In the genomic region with DNA sequence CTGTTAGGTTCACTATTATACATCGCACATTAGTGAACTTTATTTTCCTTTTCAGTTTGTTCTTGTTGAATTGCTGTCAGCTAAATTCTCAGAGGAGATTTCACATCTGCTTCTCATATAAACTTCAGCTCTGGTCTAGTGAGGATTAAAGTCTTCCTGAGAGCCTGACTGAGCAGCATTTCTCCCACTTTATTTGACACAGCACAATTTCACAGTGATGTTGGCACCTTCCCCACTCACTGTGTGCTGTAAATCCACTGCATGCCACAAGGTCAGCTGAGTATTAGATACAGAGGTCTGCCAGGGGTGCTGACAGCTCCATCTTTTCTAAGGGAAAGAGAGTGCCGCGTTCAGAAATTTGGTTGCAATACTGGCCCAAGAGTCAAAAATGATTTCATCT, we compare ENCODE assay signal across 33 cellular contexts.
DNase-seq lines count a peak whose midpoint lies in the region; FAIRE-seq and TF ChIP-seq lines count a peak whose summit lies in the region.
"Had no signal": no experiment of that assay in that cellular context is flagged by ENCODE, and none has a peak within 500 bp of the region (broad histone marks: within the 10 kb centered on the region; RNA-seq: fewer than 3 reads in every experiment).

No MANE protein-coding gene starts in this region.

- intact Hi-C loops in MCF 10A (cut with micrococcal nuclease): no loop called here

- no peaks in the 10 kb centered on the region for H3K9me3 Mint-ChIP-seq in MCF 10A (ENCODE audit: unreplicated experiment)
- H3K9me3 Mint-ChIP-seq: activated naive CD8-positive, alpha-beta T cell treated with anti-CD3 and anti-CD28 coated beads for 36 hours had no signal

- no peak overlapping the region for H3K4me2 ChIP-seq in osteoblast (ENCODE audit: insufficient read depth, low read length)
- H3K4me2 ChIP-seq: KMS-11 had no signal

- H3K27ac Mint-ChIP-seq in MCF 10A (ENCODE audit: low read depth, unreplicated experiment): no peak overlapping the region
- H3K27ac Mint-ChIP-seq: activated naive CD8-positive, alpha-beta T cell treated with anti-CD3 and anti-CD28 coated beads for 36 hours; CD4-positive, CD25-positive, alpha-beta regulatory T cell; immature natural killer cell; naive B cell; stimulated activated effector memory CD8-positive, alpha-beta T cell treated with anti-CD3 and anti-CD28 coated beads, Interleukin-12 subunit alpha, Interleukin-12 subunit beta, amount 100 ng/mL, for 72 hours; T-helper 2 cell treated with Interferon-gamma antibody and Interleukin-4, amounts not matched to agents 5 μg/mL and 100 μg/mL, for 36 hours had no signal

- peak overlapping the region; percentile 56 for H2AFZ ChIP-seq in osteoblast (ENCODE audit: low read length)

- no peaks in the 10 kb centered on the region for H4K20me1 ChIP-seq in osteoblast (ENCODE audit: insufficient read depth, low read length)

- no peak overlapping the region for H3K27ac ChIP-seq in osteoblast (ENCODE audit: low read depth, low read length)
- H3K27ac ChIP-seq: body of pancreas, HL-60, KMS-11, left lung, upper lobe of left lung, VCaP had no signal

- no TSS peak for BruUV-seq in MCF 10A (replicated peaks; lab: Mats Ljungman, UMichigan)

- H3K4me3 ChIP-seq in HFF-Myc (replicated peaks; ENCODE audit: low read depth, low read length): no peak overlapping the region
- H3K4me3 ChIP-seq in osteoblast (ENCODE audit: insufficient read depth, low read length): no peak overlapping the region
- H3K4me3 ChIP-seq: body of pancreas, left lung, upper lobe of left lung had no signal

- H3K4me1 Mint-ChIP-seq in MCF 10A (ENCODE audit: insufficient read depth, unreplicated experiment): no peaks in the 10 kb centered on the region
- H3K4me1 Mint-ChIP-seq: activated naive CD8-positive, alpha-beta T cell treated with anti-CD3 and anti-CD28 coated beads for 36 hours; CD4-positive, CD25-positive, alpha-beta regulatory T cell; immature natural killer cell; naive B cell; stimulated activated effector memory CD8-positive, alpha-beta T cell treated with anti-CD3 and anti-CD28 coated beads, Interleukin-12 subunit alpha, Interleukin-12 subunit beta, amount 100 ng/mL, for 72 hours had no signal

- POLR2A ChIA-PET in MCF 10A (lab: Yijun Ruan, JAX): interaction anchor here (0.6 kb wide), 1 partner anchor 9 kb away, joined by 3 read pairs; no protein-coding TSS in a partner anchor

- FAIRE-seq in urothelium cell line (lab: Jason Lieb, UNC): no peak
- FAIRE-seq: D721Med had no signal

- H3K36me3 Mint-ChIP-seq in MCF 10A (ENCODE audit: insufficient read depth, unreplicated experiment): no peaks in the 10 kb centered on the region
- H3K36me3 Mint-ChIP-seq: activated naive CD8-positive, alpha-beta T cell treated with anti-CD3 and anti-CD28 coated beads for 36 hours; CD4-positive, CD25-positive, alpha-beta regulatory T cell; immature natural killer cell; naive B cell; stimulated activated effector memory CD8-positive, alpha-beta T cell treated with anti-CD3 and anti-CD28 coated beads, Interleukin-12 subunit alpha, Interleukin-12 subunit beta, amount 100 ng/mL, for 72 hours had no signal

- H3K9me3 ChIP-seq in osteoblast (ENCODE audit: low read depth, low read length): no peaks in the 10 kb centered on the region
- H3K9me3 ChIP-seq: body of pancreas, left lung, upper lobe of left lung had no signal

- no peaks in the 10 kb centered on the region for H3K79me2 ChIP-seq in osteoblast (ENCODE audit: insufficient read depth, low read length)

- CTCF ChIA-PET in MCF 10A (lab: Yijun Ruan, JAX): interaction anchor here (0.7 kb wide), 1 partner anchor 43 kb away, joined by 3 read pairs; no protein-coding TSS in a partner anchor

- DNase-seq in AG20443 (ENCODE audit: low spot score) (peak; percentile 8), HFF-Myc (ENCODE audit: extremely low read depth, low read depth) (peak; percentile 42), fibroblast of peridontal ligament (ENCODE audit: extremely low read depth) (peak; percentile 82), osteoblast (ENCODE audit: insufficient read length, low spot score, missing footprints) (peak; percentile 3), DMS53 treated with DMSO at 0.1 percent for 48 hours (lab: John Stamatoyannopoulos, UW; ENCODE audit: unreplicated experiment) (no peak), urothelium cell line (ENCODE audit: low spot score) (no peak), MCF 10A (ENCODE audit: unreplicated experiment) (no peak)
- DNase-seq: activated CD4-positive, alpha-beta T cell treated with anti-CD3 and anti-CD28 coated beads for 48 hours; activated CD8-positive, alpha-beta memory T cell treated with anti-CD3 and anti-CD28 coated beads for 24 hours; activated effector memory CD4-positive, alpha-beta T cell treated with anti-CD3 and anti-CD28 coated beads, Interleukin-2, amount 50 U/mL, for 16 hours; activated naive CD8-positive, alpha-beta T cell treated with anti-CD3 and anti-CD28 coated beads for 36 hours; activated T-cell treated with anti-CD3 and anti-CD28 coated beads, Interleukin-2, amount 50 U/mL, for 1 hour; body of pancreas; CD4-positive, CD25-positive, alpha-beta regulatory T cell; foreskin melanocyte; GOT3; hypothalamus; immature natural killer cell; left lung; naive B cell; NCI-H1436; nucleus accumbens; OCI-M1; stimulated activated CD4-positive, alpha-beta T cell treated with anti-CD3 and anti-CD28 coated beads, Interleukin-12 subunit alpha, Interleukin-12 subunit beta, amount 100 ng/mL, for 4 hours; stimulated activated CD4-positive, alpha-beta T cell treated with anti-CD3 and anti-CD28 coated beads, Interleukin-4, amount 100 ng/mL, for 24 hours; substantia nigra; upper lobe of left lung had no signal

- no peaks in the 10 kb centered on the region for H3K27me3 Mint-ChIP-seq in MCF 10A (ENCODE audit: insufficient read depth, unreplicated experiment)
- H3K27me3 Mint-ChIP-seq: activated naive CD8-positive, alpha-beta T cell treated with anti-CD3 and anti-CD28 coated beads for 36 hours; CD4-positive, CD25-positive, alpha-beta regulatory T cell; naive B cell had no signal

- no peak overlapping the region for H3K4me3 Mint-ChIP-seq in MCF 10A (ENCODE audit: unreplicated experiment)
- H3K4me3 Mint-ChIP-seq: activated naive CD8-positive, alpha-beta T cell treated with anti-CD3 and anti-CD28 coated beads for 36 hours; CD4-positive, CD25-positive, alpha-beta regulatory T cell; immature natural killer cell; naive B cell; stimulated activated effector memory CD8-positive, alpha-beta T cell treated with anti-CD3 and anti-CD28 coated beads, Interleukin-12 subunit alpha, Interleukin-12 subunit beta, amount 100 ng/mL, for 72 hours; T-helper 2 cell treated with Interferon-gamma antibody and Interleukin-4, amounts not matched to agents 5 μg/mL and 100 μg/mL, for 36 hours had no signal

- no peaks in the 10 kb centered on the region for H3K36me3 ChIP-seq in osteoblast (ENCODE audit: insufficient read depth, low read length)
- H3K36me3 ChIP-seq: left lung, upper lobe of left lung had no signal

- no peaks in the 10 kb centered on the region for H3K4me1 ChIP-seq in osteoblast (ENCODE audit: insufficient read depth, low read length)
- H3K4me1 ChIP-seq: body of pancreas, left lung, upper lobe of left lung had no signal

- TF ChIP-seq CTCF in HFF-Myc (IDR thresholded peaks at IDR 0.05; ENCODE audit: low read depth, low read length, missing control alignments) (no peak), osteoblast (IDR thresholded peaks at IDR 0.05; ENCODE audit: extremely low read depth, low read depth, low read length) (no peak), MCF 10A (IDR thresholded peaks at IDR 0.05; ENCODE audit: unreplicated experiment) (no peak)

- H3K27me3 ChIP-seq in osteoblast (ENCODE audit: insufficient read depth, low read length): no peaks in the 10 kb centered on the region
- H3K27me3 ChIP-seq: body of pancreas, left lung, upper lobe of left lung had no signal

Comparison
In these comparisons a context has a peak if more than half of its experiments do, and no peak if none do; other contexts are left out.
1. DNase-seq: peak in AG20443 (single experiment), HFF-Myc (single experiment), fibroblast of peridontal ligament (single experiment) and osteoblast (single experiment); none in DMS53 treated with DMSO at 0.1 percent for 48 hours (single experiment), urothelium cell line (single experiment) and MCF 10A (single experiment).